In genomic region chr13:40345654-40346372, GRCh38 we compare ENCODE assay signal across 3 cellular contexts.
A peak's percentile ranks its signal among the peaks of the same experiment; 100 is the strongest.
TF ChIP-seq lines count a peak whose summit lies in the region.

No MANE protein-coding gene starts in this region.

TF ChIP-seq in GM23338, 12 proteins besides CTCF, POLR2A, EP300 and RAD21 (continues in another document):
- TF ChIP-seq REST (IDR thresholded peaks at IDR 0.05; ENCODE audit: unreplicated experiment): no peak

TF ChIP-seq in H1, 55 proteins besides CTCF, POLR2A, EP300 and RAD21:
- peak; percentile 74 for TF ChIP-seq POLR2AphosphoS5 (IDR thresholded peaks at IDR 0.05; ENCODE audit: low read depth, low read length)
- TF ChIP-seq ZNF274 (IDR thresholded peaks at IDR 0.05; ENCODE audit: borderline replicate concordance, extremely low read depth, low read length): no peak
- TF ChIP-seq SIRT6 (IDR thresholded peaks at IDR 0.05; ENCODE audit: low read length): no peak
- TF ChIP-seq JUND (IDR thresholded peaks at IDR 0.05; ENCODE audit: low read length): no peak
- no peak for TF ChIP-seq MAFK (IDR thresholded peaks at IDR 0.05; ENCODE audit: low read depth, low read length)
- no peak for TF ChIP-seq CHD7 (IDR thresholded peaks at IDR 0.05; ENCODE audit: insufficient replicate concordance, low read length)
- no peak for TF ChIP-seq CEBPB (IDR thresholded peaks at IDR 0.05; ENCODE audit: low read depth, low read length)
- TF ChIP-seq NANOG (IDR thresholded peaks at IDR 0.05; ENCODE audit: insufficient read depth, low read depth, low read length, poor library complexity, severe bottlenecking): no peak
- TF ChIP-seq RNF2 (IDR thresholded peaks at IDR 0.05; ENCODE audit: borderline replicate concordance, low read depth, low read length, missing control alignments, poor library complexity, severe bottlenecking): no peak
- no peak for TF ChIP-seq GTF2F1 (IDR thresholded peaks at IDR 0.05; ENCODE audit: borderline replicate concordance, low read depth, low read length)
- TF ChIP-seq TCF12 (IDR thresholded peaks at IDR 0.05; ENCODE audit: low read depth, low read length): 0 out of 2 replicates have a peak, but pooled peaks have one; percentile 18
- TF ChIP-seq TAF7 (optimal IDR thresholded peaks at IDR 0.05; ENCODE audit: borderline replicate concordance, low read depth, low read length): no peak
- no peak for TF ChIP-seq USF2 (IDR thresholded peaks at IDR 0.05; ENCODE audit: low read length)
- TF ChIP-seq BCL11A (IDR thresholded peaks at IDR 0.05; ENCODE audit: low read depth in 2 of 2, low read length in 2 of 2): no peak

TF ChIP-seq in HepG2, 621 proteins besides CTCF, POLR2A, EP300 and RAD21 (continues in another document):
- TF ChIP-seq MYC (CRISPR knock-in tag; IDR thresholded peaks at IDR 0.05; ENCODE audit: borderline replicate concordance): peak; percentile 37; the same call in 1 of the 2 replicates
- no peak for TF ChIP-seq ZNF441 (CRISPR knock-in tag; IDR thresholded peaks at IDR 0.05; ENCODE audit: borderline replicate concordance)
- 0 out of 2 replicates have a peak, but pooled peaks have one; percentile 25 for TF ChIP-seq SPEN (CRISPR knock-in tag; IDR thresholded peaks at IDR 0.05; ENCODE audit: low read depth)
- no peak for TF ChIP-seq DRAP1 (CRISPR knock-in tag; IDR thresholded peaks at IDR 0.05)
- TF ChIP-seq PLSCR1 (CRISPR knock-in tag; IDR thresholded peaks at IDR 0.05; ENCODE audit: borderline replicate concordance): no peak
- no peak for TF ChIP-seq JUND (CRISPR knock-in tag; IDR thresholded peaks at IDR 0.05)
- TF ChIP-seq MXI1 (IDR thresholded peaks at IDR 0.05; ENCODE audit: borderline replicate concordance, low read depth, low read length): no peak
- TF ChIP-seq ZNF788 (CRISPR knock-in tag; IDR thresholded peaks at IDR 0.05; ENCODE audit: borderline replicate concordance): no peak
- TF ChIP-seq ATF7 (IDR thresholded peaks at IDR 0.05): no peak
- TF ChIP-seq ATF7 (CRISPR knock-in tag; IDR thresholded peaks at IDR 0.05): no peak
- TF ChIP-seq SIX1 (CRISPR knock-in tag; IDR thresholded peaks at IDR 0.05; ENCODE audit: borderline replicate concordance): 0 out of 2 replicates have a peak, but pooled peaks have one; percentile 9
- TF ChIP-seq ESRRA (CRISPR knock-in tag; IDR thresholded peaks at IDR 0.05; ENCODE audit: low read depth): no peak
- TF ChIP-seq ZNF772 (CRISPR knock-in tag; IDR thresholded peaks at IDR 0.05): no peak
- no peak for TF ChIP-seq MAF1 (CRISPR knock-in tag; IDR thresholded peaks at IDR 0.05; ENCODE audit: borderline replicate concordance)
- TF ChIP-seq SOX6 (IDR thresholded peaks at IDR 0.05): no peak
- TF ChIP-seq SOX6 (CRISPR knock-in tag; IDR thresholded peaks at IDR 0.05): peak; percentile 52
- peak; percentile 79 for TF ChIP-seq PAXIP1 (CRISPR knock-in tag; conservative IDR thresholded peaks at IDR 0.05)
- no peak for TF ChIP-seq ZSCAN30 (CRISPR knock-in tag; IDR thresholded peaks at IDR 0.05)
- TF ChIP-seq BRCA1 (CRISPR knock-in tag; IDR thresholded peaks at IDR 0.05): no peak
- TF ChIP-seq ZSCAN25 (CRISPR knock-in tag; IDR thresholded peaks at IDR 0.05): no peak
- no peak for TF ChIP-seq AHR (CRISPR knock-in tag; IDR thresholded peaks at IDR 0.05)
- TF ChIP-seq ZNF138 (CRISPR knock-in tag; IDR thresholded peaks at IDR 0.05; ENCODE audit: low read depth): no peak
- no peak for TF ChIP-seq ZFP82 (CRISPR knock-in tag; IDR thresholded peaks at IDR 0.05; ENCODE audit: borderline replicate concordance)
- no peak for TF ChIP-seq U2AF1 (optimal IDR thresholded peaks at IDR 0.05; ENCODE audit: low read depth, low read length)
- no peak for TF ChIP-seq KDM3A (CRISPR knock-in tag; IDR thresholded peaks at IDR 0.05; ENCODE audit: low read depth)
- TF ChIP-seq ZNF343 (CRISPR knock-in tag; IDR thresholded peaks at IDR 0.05): peak; percentile 75; the same call in 1 of the 2 replicates
- no peak for TF ChIP-seq YEATS2 (CRISPR knock-in tag; IDR thresholded peaks at IDR 0.05; ENCODE audit: borderline replicate concordance)
- TF ChIP-seq FOXA1 (IDR thresholded peaks at IDR 0.05): no peak
- no peak for TF ChIP-seq FOXA1 (CRISPR knock-in tag; IDR thresholded peaks at IDR 0.05)
- TF ChIP-seq HNF1A (IDR thresholded peaks at IDR 0.05; ENCODE audit: low read depth): no peak
- no peak for TF ChIP-seq HNF1A (CRISPR knock-in tag; IDR thresholded peaks at IDR 0.05; ENCODE audit: borderline replicate concordance)
- TF ChIP-seq DDIT3 (CRISPR knock-in tag; IDR thresholded peaks at IDR 0.05): no peak
- TF ChIP-seq MED1 (CRISPR knock-in tag; IDR thresholded peaks at IDR 0.05): peak; percentile 70; the same call in 1 of the 2 replicates
- TF ChIP-seq IKZF4 (CRISPR knock-in tag; IDR thresholded peaks at IDR 0.05; ENCODE audit: borderline replicate concordance, low read depth, not compliant biosample characterization): no peak
- no peak for TF ChIP-seq BORCS8-MEF2B (CRISPR knock-in tag; IDR thresholded peaks at IDR 0.05)
- no peak for TF ChIP-seq ZNF230 (CRISPR knock-in tag; IDR thresholded peaks at IDR 0.05)
- peak; percentile 91 for TF ChIP-seq ZBTB37 (CRISPR knock-in tag; IDR thresholded peaks at IDR 0.05)
- TF ChIP-seq POGZ (CRISPR knock-in tag; IDR thresholded peaks at IDR 0.05): peak; percentile 72
- no peak for TF ChIP-seq TBP (CRISPR knock-in tag; IDR thresholded peaks at IDR 0.05)
- no peak for TF ChIP-seq RERE (CRISPR knock-in tag; IDR thresholded peaks at IDR 0.05; ENCODE audit: low read depth)
- TF ChIP-seq SRY (CRISPR knock-in tag; IDR thresholded peaks at IDR 0.05): no peak
- no peak for TF ChIP-seq ZNF598 (CRISPR knock-in tag; IDR thresholded peaks at IDR 0.05; ENCODE audit: borderline replicate concordance)
